In the genomic region with DNA sequence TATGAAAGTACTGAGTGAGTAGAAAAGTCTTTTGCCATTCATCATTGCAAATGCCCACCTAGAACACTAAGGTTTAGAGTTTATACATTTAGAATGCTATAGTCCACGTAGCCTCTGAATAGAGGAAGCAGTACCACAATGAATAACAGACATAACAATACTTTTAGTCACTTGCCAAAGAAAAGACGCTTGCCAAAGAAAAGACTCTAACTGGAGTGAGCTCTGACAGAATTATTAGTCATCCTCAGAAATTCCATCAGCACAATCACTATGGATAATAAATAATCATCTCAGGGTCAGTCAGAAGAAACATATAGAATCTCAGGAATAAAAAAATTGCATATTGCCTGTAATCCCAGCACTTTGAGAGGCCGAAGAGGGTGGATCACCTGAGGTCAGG, we compare ENCODE assay signal across 12 cellular contexts.
DNase-seq lines count a peak whose midpoint lies in the region; ATAC-seq and TF ChIP-seq lines count a peak whose summit lies in the region.
"Had no signal": no experiment of that assay in that cellular context is flagged by ENCODE, and none has a peak within 500 bp of the region (broad histone marks: within the 10 kb centered on the region; RNA-seq: fewer than 3 reads in every experiment).

No MANE protein-coding gene starts in this region.

- H3K79me2 ChIP-seq in PC-9 (ENCODE audit: low read depth), result no peaks in the 10 kb centered on the region

- ATAC-seq in naive thymus-derived CD4-positive, alpha-beta T cell, result no peak

- H3K9me3 Mint-ChIP-seq in endothelial cell (ENCODE audit: unreplicated experiment) (no peaks in the 10 kb centered on the region), nephron (no peaks in the 10 kb centered on the region), endodermal cell (no peaks in the 10 kb centered on the region)
- peaks cover 0 to 5% (median 0%) of the 10 kb centered on the region in 11 donors for H3K9me3 Mint-ChIP-seq in naive thymus-derived CD4-positive, alpha-beta T cell
- H3K9me3 Mint-ChIP-seq: T-helper 1 cell treated with Interleukin-12 subunit alpha and Interleukin-12 subunit beta and Interleukin-4 antibody, amounts not matched to agents 30 μg/mL and 1 μg/mL, for 36 hours had no signal

- no TSS peak for BruUV-seq in PC-9 (replicated peaks; lab: Mats Ljungman, UMichigan)

- H3K4me1 ChIP-seq in PC-9 (replicated peaks; ENCODE audit: insufficient read depth) (peaks cover 14% of the 10 kb centered on the region; the same call in 1 of the 2 replicates), endodermal cell (ENCODE audit: control insufficient read depth, insufficient read depth, low read length) (peaks cover 4% of the 10 kb centered on the region)
- no peaks in the 10 kb centered on the region for H3K4me1 ChIP-seq in naive thymus-derived CD4-positive, alpha-beta T cell (ENCODE audit: control insufficient read depth in 2 of 2, insufficient read depth in 2 of 2, low read length in 2 of 2)

- intact Hi-C loops in PC-9 (cut with micrococcal nuclease; ENCODE audit: unreplicated experiment), result loop anchor here (5.0 to 10.0 kb wide), 2 partner anchors 125 to 487 kb away; no protein-coding TSS in a partner anchor
- intact Hi-C loops in naive thymus-derived CD4-positive, alpha-beta T cell (cut with micrococcal nuclease), result no loop called here

- no peak overlapping the region for H3K9ac ChIP-seq in endodermal cell (ENCODE audit: extremely low read depth, low read length, poor library complexity, severe bottlenecking)

- H3K4me3 Mint-ChIP-seq in endothelial cell (ENCODE audit: unreplicated experiment) (no peak overlapping the region), nephron (no peak overlapping the region), endodermal cell (no peak overlapping the region)
- H3K4me3 Mint-ChIP-seq in naive thymus-derived CD4-positive, alpha-beta T cell, result no peak overlapping the region
- H3K4me3 Mint-ChIP-seq: T-helper 1 cell treated with Interleukin-12 subunit alpha and Interleukin-12 subunit beta and Interleukin-4 antibody, amounts not matched to agents 30 μg/mL and 1 μg/mL, for 36 hours had no signal

- H3K27me3 Mint-ChIP-seq in endothelial cell (ENCODE audit: unreplicated experiment) (no peaks in the 10 kb centered on the region), nephron (ENCODE audit: low read depth) (peaks cover 4% of the 10 kb centered on the region), endodermal cell (ENCODE audit: insufficient read depth) (no peaks in the 10 kb centered on the region)
- H3K27me3 Mint-ChIP-seq in naive thymus-derived CD4-positive, alpha-beta T cell, result no peaks in the 10 kb centered on the region

- peak overlapping the region; percentile 53 for H3K27ac Mint-ChIP-seq in endothelial cell (ENCODE audit: unreplicated experiment)
- peak overlapping the region in 2 of 3 experiments; percentile 24 to 43 for H3K27ac Mint-ChIP-seq in nephron
- H3K27ac Mint-ChIP-seq in naive thymus-derived CD4-positive, alpha-beta T cell, result no peak overlapping the region
- no peak overlapping the region for H3K27ac Mint-ChIP-seq in endodermal cell
- H3K27ac Mint-ChIP-seq: T-helper 1 cell treated with Interleukin-12 subunit alpha and Interleukin-12 subunit beta and Interleukin-4 antibody, amounts not matched to agents 30 μg/mL and 1 μg/mL, for 36 hours had no signal

- CTCF ChIA-PET in PC-9 (lab: Charles Lee), result interaction anchor here (0.6 to 1.5 kb wide), 2 partner anchors 14 to 46 kb away, joined by 5 to 9 read pairs; no protein-coding TSS in a partner anchor
- CTCF ChIA-PET in naive thymus-derived CD4-positive, alpha-beta T cell (lab: Charles Lee), result no interaction called here

- H3K27me3 ChIP-seq in PC-9 (ENCODE audit: insufficient read depth, low read depth) (no peaks in the 10 kb centered on the region), endodermal cell (ENCODE audit: control insufficient read depth, insufficient read depth, low read length, poor library complexity, severe bottlenecking) (no peaks in the 10 kb centered on the region)
- H3K27me3 ChIP-seq in naive thymus-derived CD4-positive, alpha-beta T cell (ENCODE audit: control insufficient read depth in 2 of 2, insufficient read depth in 2 of 2, low read length in 2 of 2), result no peaks in the 10 kb centered on the region

- 80 to 86% methylated on average over 1 to 3 of the region's 3 CpGs for WGBS in endodermal cell (ENCODE audit: insufficient coverage in 1 of 2, insufficient read length in 1 of 2), 2 experiments

- POLR2A ChIA-PET in PC-9 (lab: Charles Lee; ENCODE audit: unreplicated experiment), result interaction anchor here (0.6 kb wide), 1 partner anchor 152 kb away, joined by 5 read pairs; no protein-coding TSS in a partner anchor
- POLR2A ChIA-PET in naive thymus-derived CD4-positive, alpha-beta T cell (lab: Charles Lee), result no interaction called here

- H3K9me3 ChIP-seq in PC-9 (ENCODE audit: insufficient read depth, low read depth) (0 out of 2 replicates have a peak, but pooled peaks cover 3% of the 10 kb centered on the region), endodermal cell (ENCODE audit: control insufficient read depth, low read length) (no peaks in the 10 kb centered on the region)
- H3K9me3 ChIP-seq in naive thymus-derived CD4-positive, alpha-beta T cell (ENCODE audit: control insufficient read depth in 2 of 3, low read length in 3 of 3), result no peaks in the 10 kb centered on the region

- TF ChIP-seq CTCF in PC-9 (conservative IDR thresholded peaks at IDR 0.05), result no peak
- no peak for TF ChIP-seq CTCF in endothelial cell (IDR thresholded peaks at IDR 0.05; ENCODE audit: unreplicated experiment)
- TF ChIP-seq CTCF in nephron (IDR thresholded peaks at IDR 0.05; ENCODE audit: unreplicated experiment in 3 of 3), result no peak
- TF ChIP-seq CTCF in endodermal cell (conservative IDR thresholded peaks at IDR 0.05), result no peak

- peak; percentile 60 for DNase-seq in Caki2 (ENCODE audit: low read depth)
- DNase-seq in PC-9, result peak; percentile 30 to 80
- DNase-seq in endothelial cell (ENCODE audit: low spot score), result no peak
- no peak for DNase-seq in stimulated activated CD4-positive, alpha-beta T cell treated with anti-CD3 and anti-CD28 coated beads, Interleukin-12 subunit alpha, Interleukin-12 subunit beta, amount 100 ng/mL, for 4 hours
- DNase-seq in naive thymus-derived CD4-positive, alpha-beta T cell, result no peak
- DNase-seq in SK-N-DZ (ENCODE audit: low spot score), result no peak
- no peak for DNase-seq in endodermal cell
- DNase-seq: activated naive CD4-positive, alpha-beta T cell treated with anti-CD3 and anti-CD28 coated beads, Interleukin-2, amount 50 U/mL, for 16 hours; NCI-H82 had no signal

- peaks cover 11% of the 10 kb centered on the region for H3F3A ChIP-seq in PC-9 (ENCODE audit: insufficient read depth, low read depth)

- H3K36me3 ChIP-seq in PC-9 (ENCODE audit: low read depth) (no peaks in the 10 kb centered on the region), endodermal cell (ENCODE audit: control insufficient read depth, insufficient read depth, low read length) (no peaks in the 10 kb centered on the region)
- H3K36me3 ChIP-seq in naive thymus-derived CD4-positive, alpha-beta T cell (ENCODE audit: control insufficient read depth in 2 of 3, insufficient read depth in 3 of 3, low read length in 3 of 3), result no peaks in the 10 kb centered on the region

- no peaks in the 10 kb centered on the region for H4K20me1 ChIP-seq in PC-9 (ENCODE audit: insufficient read depth)

- peak overlapping the region; percentile 62 for H3K27ac ChIP-seq in PC-9
- no peak overlapping the region for H3K27ac ChIP-seq in naive thymus-derived CD4-positive, alpha-beta T cell (ENCODE audit: low read depth, low read length)
- no peak overlapping the region for H3K27ac ChIP-seq in endodermal cell (ENCODE audit: low read depth, low read length)

- H3K4me2 ChIP-seq in PC-9, result peak overlapping the region; percentile 30; the same call in 1 of the 2 replicates

- in situ Hi-C loops in Caki2 (cut with HindIII; ENCODE audit: low pct_unique_long_range_greater_than_20kb, low sequenced_read_pairs), result no loop called here

- no peaks in the 10 kb centered on the region for H3K9me2 ChIP-seq in PC-9 (ENCODE audit: insufficient read depth)

- H2AFZ ChIP-seq in PC-9, result no peak overlapping the region

- H3K4me1 Mint-ChIP-seq in endothelial cell (ENCODE audit: unreplicated experiment) (peaks cover 62% of the 10 kb centered on the region), nephron (peaks cover 25% of the 10 kb centered on the region), endodermal cell (peaks cover 12% of the 10 kb centered on the region)
- peaks cover 0 to 2% (median 0%) of the 10 kb centered on the region in 7 donors for H3K4me1 Mint-ChIP-seq in naive thymus-derived CD4-positive, alpha-beta T cell

- no peak overlapping the region for H3K4me3 ChIP-seq in PC-9
- H3K4me3 ChIP-seq in naive thymus-derived CD4-positive, alpha-beta T cell (ENCODE audit: low read length), result no peak overlapping the region
- H3K4me3 ChIP-seq in endodermal cell (ENCODE audit: low read length), result no peak overlapping the region
- H3K4me3 ChIP-seq: skin epidermis had no signal

- H3K36me3 Mint-ChIP-seq in endothelial cell (ENCODE audit: low read depth, unreplicated experiment), result no peaks in the 10 kb centered on the region
- no peaks in the 10 kb centered on the region for H3K36me3 Mint-ChIP-seq in nephron (ENCODE audit: low read depth)
- H3K36me3 Mint-ChIP-seq in naive thymus-derived CD4-positive, alpha-beta T cell, result no peaks in the 10 kb centered on the region
- H3K36me3 Mint-ChIP-seq in endodermal cell (ENCODE audit: low read depth), result no peaks in the 10 kb centered on the region

Comparison
In these comparisons a context has a peak if more than half of its experiments do, and no peak if none do; other contexts are left out.
1. DNase-seq: peak in Caki2 (single experiment) and PC-9 (2 of 2); none in endothelial cell (single experiment), stimulated activated CD4-positive, alpha-beta T cell treated with anti-CD3 and anti-CD28 coated beads, Interleukin-12 subunit alpha, Interleukin-12 subunit beta, amount 100 ng/mL, for 4 hours (single experiment), naive thymus-derived CD4-positive, alpha-beta T cell (0 of 9), SK-N-DZ (single experiment) and endodermal cell (single experiment).
2. H3K27ac Mint-ChIP-seq: peak in endothelial cell (single experiment) and nephron (2 of 3); none in naive thymus-derived CD4-positive, alpha-beta T cell (0 of 9) and endodermal cell (single experiment).